In the genomic region with DNA sequence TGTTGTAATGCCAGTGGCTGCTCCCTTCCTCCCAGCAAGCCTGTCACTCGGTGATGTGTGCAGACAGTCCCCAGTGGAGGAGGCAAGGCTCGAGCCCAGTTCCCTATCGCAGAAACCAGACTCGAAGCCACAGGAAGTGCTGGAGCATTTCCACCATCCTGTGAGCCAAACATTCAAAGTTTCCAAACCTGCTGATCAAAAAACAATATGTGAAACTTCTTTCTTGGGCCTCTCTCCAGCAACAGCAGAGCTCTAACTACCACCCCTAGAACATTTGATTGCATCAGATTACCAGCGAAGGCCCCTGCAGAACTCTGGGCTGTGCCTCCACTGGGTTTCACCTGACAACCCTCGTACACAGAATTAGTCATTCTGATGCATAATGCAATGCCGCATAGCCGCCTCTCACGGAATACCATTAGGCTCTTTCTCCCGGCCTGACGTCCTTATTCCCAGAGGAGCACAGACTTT, we compare ENCODE assay signal across 1 cellular context.
TF ChIP-seq lines count a peak whose summit lies in the region.

No MANE protein-coding gene starts in this region.

TF ChIP-seq in K562, 482 proteins besides CTCF, POLR2A, EP300 and RAD21 (continued from another document and continues in another):
- TF ChIP-seq, protein P1, sequence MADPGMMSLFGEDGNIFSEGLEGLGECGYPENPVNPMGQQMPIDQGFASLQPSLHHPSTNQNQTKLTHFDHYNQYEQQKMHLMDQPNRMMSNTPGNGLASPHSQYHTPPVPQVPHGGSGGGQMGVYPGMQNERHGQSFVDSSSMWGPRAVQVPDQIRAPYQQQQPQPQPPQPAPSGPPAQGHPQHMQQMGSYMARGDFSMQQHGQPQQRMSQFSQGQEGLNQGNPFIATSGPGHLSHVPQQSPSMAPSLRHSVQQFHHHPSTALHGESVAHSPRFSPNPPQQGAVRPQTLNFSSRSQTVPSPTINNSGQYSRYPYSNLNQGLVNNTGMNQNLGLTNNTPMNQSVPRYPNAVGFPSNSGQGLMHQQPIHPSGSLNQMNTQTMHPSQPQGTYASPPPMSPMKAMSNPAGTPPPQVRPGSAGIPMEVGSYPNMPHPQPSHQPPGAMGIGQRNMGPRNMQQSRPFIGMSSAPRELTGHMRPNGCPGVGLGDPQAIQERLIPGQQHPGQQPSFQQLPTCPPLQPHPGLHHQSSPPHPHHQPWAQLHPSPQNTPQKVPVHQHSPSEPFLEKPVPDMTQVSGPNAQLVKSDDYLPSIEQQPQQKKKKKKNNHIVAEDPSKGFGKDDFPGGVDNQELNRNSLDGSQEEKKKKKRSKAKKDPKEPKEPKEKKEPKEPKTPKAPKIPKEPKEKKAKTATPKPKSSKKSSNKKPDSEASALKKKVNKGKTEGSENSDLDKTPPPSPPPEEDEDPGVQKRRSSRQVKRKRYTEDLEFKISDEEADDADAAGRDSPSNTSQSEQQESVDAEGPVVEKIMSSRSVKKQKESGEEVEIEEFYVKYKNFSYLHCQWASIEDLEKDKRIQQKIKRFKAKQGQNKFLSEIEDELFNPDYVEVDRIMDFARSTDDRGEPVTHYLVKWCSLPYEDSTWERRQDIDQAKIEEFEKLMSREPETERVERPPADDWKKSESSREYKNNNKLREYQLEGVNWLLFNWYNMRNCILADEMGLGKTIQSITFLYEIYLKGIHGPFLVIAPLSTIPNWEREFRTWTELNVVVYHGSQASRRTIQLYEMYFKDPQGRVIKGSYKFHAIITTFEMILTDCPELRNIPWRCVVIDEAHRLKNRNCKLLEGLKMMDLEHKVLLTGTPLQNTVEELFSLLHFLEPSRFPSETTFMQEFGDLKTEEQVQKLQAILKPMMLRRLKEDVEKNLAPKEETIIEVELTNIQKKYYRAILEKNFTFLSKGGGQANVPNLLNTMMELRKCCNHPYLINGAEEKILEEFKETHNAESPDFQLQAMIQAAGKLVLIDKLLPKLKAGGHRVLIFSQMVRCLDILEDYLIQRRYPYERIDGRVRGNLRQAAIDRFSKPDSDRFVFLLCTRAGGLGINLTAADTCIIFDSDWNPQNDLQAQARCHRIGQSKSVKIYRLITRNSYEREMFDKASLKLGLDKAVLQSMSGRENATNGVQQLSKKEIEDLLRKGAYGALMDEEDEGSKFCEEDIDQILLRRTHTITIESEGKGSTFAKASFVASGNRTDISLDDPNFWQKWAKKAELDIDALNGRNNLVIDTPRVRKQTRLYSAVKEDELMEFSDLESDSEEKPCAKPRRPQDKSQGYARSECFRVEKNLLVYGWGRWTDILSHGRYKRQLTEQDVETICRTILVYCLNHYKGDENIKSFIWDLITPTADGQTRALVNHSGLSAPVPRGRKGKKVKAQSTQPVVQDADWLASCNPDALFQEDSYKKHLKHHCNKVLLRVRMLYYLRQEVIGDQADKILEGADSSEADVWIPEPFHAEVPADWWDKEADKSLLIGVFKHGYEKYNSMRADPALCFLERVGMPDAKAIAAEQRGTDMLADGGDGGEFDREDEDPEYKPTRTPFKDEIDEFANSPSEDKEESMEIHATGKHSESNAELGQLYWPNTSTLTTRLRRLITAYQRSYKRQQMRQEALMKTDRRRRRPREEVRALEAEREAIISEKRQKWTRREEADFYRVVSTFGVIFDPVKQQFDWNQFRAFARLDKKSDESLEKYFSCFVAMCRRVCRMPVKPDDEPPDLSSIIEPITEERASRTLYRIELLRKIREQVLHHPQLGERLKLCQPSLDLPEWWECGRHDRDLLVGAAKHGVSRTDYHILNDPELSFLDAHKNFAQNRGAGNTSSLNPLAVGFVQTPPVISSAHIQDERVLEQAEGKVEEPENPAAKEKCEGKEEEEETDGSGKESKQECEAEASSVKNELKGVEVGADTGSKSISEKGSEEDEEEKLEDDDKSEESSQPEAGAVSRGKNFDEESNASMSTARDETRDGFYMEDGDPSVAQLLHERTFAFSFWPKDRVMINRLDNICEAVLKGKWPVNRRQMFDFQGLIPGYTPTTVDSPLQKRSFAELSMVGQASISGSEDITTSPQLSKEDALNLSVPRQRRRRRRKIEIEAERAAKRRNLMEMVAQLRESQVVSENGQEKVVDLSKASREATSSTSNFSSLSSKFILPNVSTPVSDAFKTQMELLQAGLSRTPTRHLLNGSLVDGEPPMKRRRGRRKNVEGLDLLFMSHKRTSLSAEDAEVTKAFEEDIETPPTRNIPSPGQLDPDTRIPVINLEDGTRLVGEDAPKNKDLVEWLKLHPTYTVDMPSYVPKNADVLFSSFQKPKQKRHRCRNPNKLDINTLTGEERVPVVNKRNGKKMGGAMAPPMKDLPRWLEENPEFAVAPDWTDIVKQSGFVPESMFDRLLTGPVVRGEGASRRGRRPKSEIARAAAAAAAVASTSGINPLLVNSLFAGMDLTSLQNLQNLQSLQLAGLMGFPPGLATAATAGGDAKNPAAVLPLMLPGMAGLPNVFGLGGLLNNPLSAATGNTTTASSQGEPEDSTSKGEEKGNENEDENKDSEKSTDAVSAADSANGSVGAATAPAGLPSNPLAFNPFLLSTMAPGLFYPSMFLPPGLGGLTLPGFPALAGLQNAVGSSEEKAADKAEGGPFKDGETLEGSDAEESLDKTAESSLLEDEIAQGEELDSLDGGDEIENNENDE (IDR thresholded peaks at IDR 0.05; ENCODE audit: low read depth, low read length) = no peak
- TF ChIP-seq, protein P2, sequence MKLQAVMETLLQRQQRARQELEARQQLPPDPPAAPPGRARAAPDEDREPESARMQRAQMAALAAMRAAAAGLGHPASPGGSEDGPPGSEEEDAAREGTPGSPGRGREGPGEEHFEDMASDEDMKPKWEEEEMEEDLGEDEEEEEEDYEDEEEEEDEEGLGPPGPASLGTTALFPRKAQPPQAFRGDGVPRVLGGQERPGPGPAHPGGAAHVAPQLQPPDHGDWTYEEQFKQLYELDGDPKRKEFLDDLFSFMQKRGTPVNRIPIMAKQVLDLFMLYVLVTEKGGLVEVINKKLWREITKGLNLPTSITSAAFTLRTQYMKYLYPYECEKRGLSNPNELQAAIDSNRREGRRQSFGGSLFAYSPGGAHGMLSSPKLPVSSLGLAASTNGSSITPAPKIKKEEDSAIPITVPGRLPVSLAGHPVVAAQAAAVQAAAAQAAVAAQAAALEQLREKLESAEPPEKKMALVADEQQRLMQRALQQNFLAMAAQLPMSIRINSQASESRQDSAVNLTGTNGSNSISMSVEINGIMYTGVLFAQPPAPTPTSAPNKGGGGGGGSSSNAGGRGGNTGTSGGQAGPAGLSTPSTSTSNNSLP (IDR thresholded peaks at IDR 0.05; ENCODE audit: borderline replicate concordance, low read depth, low read length) = no peak
- peak; percentile 27; the same call in 1 of the 2 replicates for TF ChIP-seq EP400 (IDR thresholded peaks at IDR 0.05)
- no peak for TF ChIP-seq ZNF695 (CRISPR knock-in tag; IDR thresholded peaks at IDR 0.05)
- TF ChIP-seq ZNF24 (IDR thresholded peaks at IDR 0.05) = no peak
- TF ChIP-seq, protein P3, sequence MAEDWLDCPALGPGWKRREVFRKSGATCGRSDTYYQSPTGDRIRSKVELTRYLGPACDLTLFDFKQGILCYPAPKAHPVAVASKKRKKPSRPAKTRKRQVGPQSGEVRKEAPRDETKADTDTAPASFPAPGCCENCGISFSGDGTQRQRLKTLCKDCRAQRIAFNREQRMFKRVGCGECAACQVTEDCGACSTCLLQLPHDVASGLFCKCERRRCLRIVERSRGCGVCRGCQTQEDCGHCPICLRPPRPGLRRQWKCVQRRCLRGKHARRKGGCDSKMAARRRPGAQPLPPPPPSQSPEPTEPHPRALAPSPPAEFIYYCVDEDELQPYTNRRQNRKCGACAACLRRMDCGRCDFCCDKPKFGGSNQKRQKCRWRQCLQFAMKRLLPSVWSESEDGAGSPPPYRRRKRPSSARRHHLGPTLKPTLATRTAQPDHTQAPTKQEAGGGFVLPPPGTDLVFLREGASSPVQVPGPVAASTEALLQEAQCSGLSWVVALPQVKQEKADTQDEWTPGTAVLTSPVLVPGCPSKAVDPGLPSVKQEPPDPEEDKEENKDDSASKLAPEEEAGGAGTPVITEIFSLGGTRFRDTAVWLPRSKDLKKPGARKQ (CRISPR knock-in tag; IDR thresholded peaks at IDR 0.05) = no peak
- TF ChIP-seq TSHZ1 (CRISPR knock-in tag; IDR thresholded peaks at IDR 0.05) = no peak
- TF ChIP-seq, protein P4, sequence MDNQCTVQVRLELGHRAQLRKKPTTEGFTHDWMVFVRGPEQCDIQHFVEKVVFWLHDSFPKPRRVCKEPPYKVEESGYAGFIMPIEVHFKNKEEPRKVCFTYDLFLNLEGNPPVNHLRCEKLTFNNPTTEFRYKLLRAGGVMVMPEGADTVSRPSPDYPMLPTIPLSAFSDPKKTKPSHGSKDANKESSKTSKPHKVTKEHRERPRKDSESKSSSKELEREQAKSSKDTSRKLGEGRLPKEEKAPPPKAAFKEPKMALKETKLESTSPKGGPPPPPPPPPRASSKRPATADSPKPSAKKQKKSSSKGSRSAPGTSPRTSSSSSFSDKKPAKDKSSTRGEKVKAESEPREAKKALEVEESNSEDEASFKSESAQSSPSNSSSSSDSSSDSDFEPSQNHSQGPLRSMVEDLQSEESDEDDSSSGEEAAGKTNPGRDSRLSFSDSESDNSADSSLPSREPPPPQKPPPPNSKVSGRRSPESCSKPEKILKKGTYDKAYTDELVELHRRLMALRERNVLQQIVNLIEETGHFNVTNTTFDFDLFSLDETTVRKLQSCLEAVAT (IDR thresholded peaks at IDR 0.05) = no peak
- no peak for TF ChIP-seq PHTF2 (CRISPR knock-in tag; IDR thresholded peaks at IDR 0.05)
- TF ChIP-seq CCAR2 (IDR thresholded peaks at IDR 0.05; ENCODE audit: low read depth, low read length) = no peak
- TF ChIP-seq DACH1 (IDR thresholded peaks at IDR 0.05; ENCODE audit: partially characterized antibody) = no peak
- peak; percentile 48 for TF ChIP-seq CCNT2 (IDR thresholded peaks at IDR 0.05; ENCODE audit: borderline replicate concordance, extremely low read depth, insufficient read length, low read depth, low read length)
- TF ChIP-seq ZNF79 (CRISPR knock-in tag; IDR thresholded peaks at IDR 0.05; ENCODE audit: low read depth) = 0 out of 2 replicates have a peak, but pooled peaks have one; percentile 3
- no peak for TF ChIP-seq TBP (optimal IDR thresholded peaks at IDR 0.05; ENCODE audit: low read depth, low read length)
- TF ChIP-seq ZNF584 (CRISPR knock-in tag; IDR thresholded peaks at IDR 0.05; ENCODE audit: low read depth) = 0 out of 2 replicates have a peak, but pooled peaks have one; percentile 54
- no peak for TF ChIP-seq TFE3 (CRISPR knock-in tag; IDR thresholded peaks at IDR 0.05)
- no peak for TF ChIP-seq NR0B1 (IDR thresholded peaks at IDR 0.05; ENCODE audit: partially characterized antibody)
- TF ChIP-seq ZC3H8 (IDR thresholded peaks at IDR 0.05) = no peak
- no peak; a peak in 1 of 3 replicates for TF ChIP-seq CBX3 (IDR thresholded peaks at IDR 0.05; ENCODE audit: borderline replicate concordance in 1 of 2, low read length in 2 of 2)
- no peak for TF ChIP-seq E2F1 (CRISPR knock-in tag; IDR thresholded peaks at IDR 0.05)
- TF ChIP-seq ESRRB (CRISPR knock-in tag; IDR thresholded peaks at IDR 0.05; ENCODE audit: borderline replicate concordance) = no peak
- peak; percentile 87 for TF ChIP-seq HMBOX1 (IDR thresholded peaks at IDR 0.05)
- no peak for TF ChIP-seq PTBP1 (IDR thresholded peaks at IDR 0.05; ENCODE audit: low read depth, low read length)
